19 cellular contexts compared by ENCODE assay signal in genomic region chr15:70632981-70633380, GRCh38.
A peak's percentile ranks its signal among the peaks of the same experiment; 100 is the strongest.
DNase-seq lines count a peak whose midpoint lies in the region; ATAC-seq, FAIRE-seq and TF ChIP-seq lines count a peak whose summit lies in the region.
"Had no signal": no experiment of that assay in that cellular context is flagged by ENCODE, and none has a peak within 500 bp of the region (broad histone marks: within the 10 kb centered on the region; RNA-seq: fewer than 3 reads in every experiment).

No MANE protein-coding gene starts in this region.

- peaks cover 4% of the 10 kb centered on the region; the same call in 2 of the 3 replicates for H3K36me3 Mint-ChIP-seq in GM23338 (ENCODE audit: low read depth)
- no peaks in the 10 kb centered on the region for H3K36me3 Mint-ChIP-seq in nephron (ENCODE audit: low read depth)
- H3K36me3 Mint-ChIP-seq in stimulated activated effector memory CD8-positive, alpha-beta T cell treated with anti-CD3 and anti-CD28 coated beads, Interleukin-12 subunit alpha, Interleukin-12 subunit beta, amount 100 ng/mL, for 72 hours, result no peaks in the 10 kb centered on the region
- H3K36me3 Mint-ChIP-seq: CD4-positive, alpha-beta memory T cell had no signal

- in situ Hi-C loops in GM13976 (cut with MboI; ENCODE audit: low sequenced_read_pairs, unreplicated experiment), result no loop called here

- 0 out of 2 replicates have a peak, but pooled peaks cover 6% of the 10 kb centered on the region for H3F3A ChIP-seq in GM23338 (replicated peaks; ENCODE audit: low read depth)

- FAIRE-seq in HTR-8/SVneo (lab: Jason Lieb, UNC), result no peak

- peaks cover 29% of the 10 kb centered on the region for H3K4me1 ChIP-seq in GM23338 (ENCODE audit: insufficient read depth)
- H3K4me1 ChIP-seq: uterus had no signal

- peak overlapping the region; percentile 33; the same call in 1 of the 2 replicates for H3K4me2 ChIP-seq in GM23338

- DNase-seq in GM23338 (ENCODE audit: low spot score) (peak; percentile 68), NB4 (ENCODE audit: low read depth) (peak; percentile 51), GM13976 (ENCODE audit: low spot score) (no peak), HTR-8/SVneo (ENCODE audit: insufficient read length, low spot score) (no peak)
- no peak for DNase-seq in stimulated activated effector memory CD8-positive, alpha-beta T cell treated with anti-CD3 and anti-CD28 coated beads, Interleukin-12 subunit alpha, Interleukin-12 subunit beta, amount 100 ng/mL, for 72 hours (ENCODE audit: low spot score in 2 of 2)
- DNase-seq: activated naive CD8-positive, alpha-beta T cell treated with anti-CD3 and anti-CD28 coated beads, Interleukin-2, amount 50 U/mL, for 24 hours; caudate nucleus; CD4-positive, alpha-beta memory T cell; effector CD8-positive, alpha-beta T cell; kidney glomerular epithelial cell; NCI-H2171; NK-92 treated with Interleukin-12 subunit alpha and Interleukin-12 subunit beta, amount 100 ng/mL, for 24 hours; uterus had no signal

- H3K27ac ChIP-seq in GM23338 (ENCODE audit: low read depth) (no peak overlapping the region), VCaP (peak overlapping the region; percentile 73)
- H3K27ac ChIP-seq: heart right ventricle, right atrium auricular region, uterus had no signal

- H4K20me1 ChIP-seq in GM23338 (replicated peaks; ENCODE audit: insufficient read depth), result no peaks in the 10 kb centered on the region

- H3K4me1 Mint-ChIP-seq in GM23338, result peaks cover 58% of the 10 kb centered on the region
- H3K4me1 Mint-ChIP-seq in nephron, result peaks cover 42% of the 10 kb centered on the region
- H3K4me1 Mint-ChIP-seq in stimulated activated effector memory CD8-positive, alpha-beta T cell treated with anti-CD3 and anti-CD28 coated beads, Interleukin-12 subunit alpha, Interleukin-12 subunit beta, amount 100 ng/mL, for 72 hours, result peaks cover 7% of the 10 kb centered on the region

- H3K27me3 ChIP-seq in GM23338 (ENCODE audit: insufficient read depth), result no peaks in the 10 kb centered on the region
- H3K27me3 ChIP-seq: heart right ventricle, right atrium auricular region, uterus had no signal

- H3K4me3 Mint-ChIP-seq in GM23338, result peak overlapping the region; percentile 14; the same call in 2 of the 3 replicates
- no peak overlapping the region for H3K4me3 Mint-ChIP-seq in nephron
- H3K4me3 Mint-ChIP-seq in stimulated activated effector memory CD8-positive, alpha-beta T cell treated with anti-CD3 and anti-CD28 coated beads, Interleukin-12 subunit alpha, Interleukin-12 subunit beta, amount 100 ng/mL, for 72 hours, result no peak overlapping the region
- H3K4me3 Mint-ChIP-seq: activated naive CD8-positive, alpha-beta T cell treated with anti-CD3 and anti-CD28 coated beads, Interleukin-2, amount 50 U/mL, for 24 hours; CD4-positive, alpha-beta memory T cell had no signal

- no peak for TF ChIP-seq CTCF in GM23338 (conservative IDR thresholded peaks at IDR 0.05; ENCODE audit: low read depth in 2 of 2)
- TF ChIP-seq CTCF in NB4 (IDR thresholded peaks at IDR 0.05; ENCODE audit: low read depth, low read length), result no peak
- no peak for TF ChIP-seq CTCF in VCaP (conservative IDR thresholded peaks at IDR 0.05)
- TF ChIP-seq CTCF in nephron (IDR thresholded peaks at IDR 0.05; ENCODE audit: unreplicated experiment in 3 of 3), result no peak
- no peak for TF ChIP-seq CTCF in GM13976 (IDR thresholded peaks at IDR 0.05; ENCODE audit: borderline replicate concordance, control extremely low read depth, extremely low read depth, insufficient read depth, missing control alignments)

- peak overlapping the region; percentile 49; the same call in 1 of the 2 replicates for H2AFZ ChIP-seq in GM23338

- peak overlapping the region; percentile 49; the same call in 1 of the 2 replicates for H3K27ac Mint-ChIP-seq in GM23338
- peak overlapping the region in 2 of 3 experiments; percentile 22 to 45 for H3K27ac Mint-ChIP-seq in nephron
- no peak overlapping the region for H3K27ac Mint-ChIP-seq in stimulated activated effector memory CD8-positive, alpha-beta T cell treated with anti-CD3 and anti-CD28 coated beads, Interleukin-12 subunit alpha, Interleukin-12 subunit beta, amount 100 ng/mL, for 72 hours
- H3K27ac Mint-ChIP-seq: activated naive CD8-positive, alpha-beta T cell treated with anti-CD3 and anti-CD28 coated beads, Interleukin-2, amount 50 U/mL, for 24 hours; activated T-helper 2 cell treated with anti-CD3 and anti-CD28 coated beads, Interferon-gamma antibody, Interleukin-2, Interleukin-4, amounts not matched to agents 10 μg/mL and 5 μg/mL and 100 μg/mL, durations not matched to agents 14 hours and 24 hours and 36 hours had no signal

- TF ChIP-seq POLR2A in NB4 (IDR thresholded peaks at IDR 0.05; ENCODE audit: extremely low read depth, insufficient read length), result no peak

- peaks cover 6% of the 10 kb centered on the region; the same call in 1 of the 2 replicates for H3K9me2 ChIP-seq in GM23338 (ENCODE audit: insufficient read depth)

- H3K27me3 Mint-ChIP-seq in GM23338 (ENCODE audit: insufficient read depth, low read depth, poor library complexity), result peaks cover 7% of the 10 kb centered on the region
- peaks cover 10% of the 10 kb centered on the region for H3K27me3 Mint-ChIP-seq in nephron (ENCODE audit: low read depth)

- H3K4me3 ChIP-seq in GM23338 (no peak overlapping the region), NB4 (ENCODE audit: low read depth, low read length) (no peak overlapping the region)
- H3K4me3 ChIP-seq: heart right ventricle, right atrium auricular region, uterus had no signal

- H3K36me3 ChIP-seq in GM23338 (ENCODE audit: insufficient read depth), result no peaks in the 10 kb centered on the region
- H3K36me3 ChIP-seq: heart right ventricle, right atrium auricular region, uterus had no signal

- no peaks in the 10 kb centered on the region; the same call in 2 of the 3 replicates for H3K9me3 Mint-ChIP-seq in GM23338
- H3K9me3 Mint-ChIP-seq in nephron, result no peaks in the 10 kb centered on the region
- no peaks in the 10 kb centered on the region for H3K9me3 Mint-ChIP-seq in stimulated activated effector memory CD8-positive, alpha-beta T cell treated with anti-CD3 and anti-CD28 coated beads, Interleukin-12 subunit alpha, Interleukin-12 subunit beta, amount 100 ng/mL, for 72 hours
- H3K9me3 Mint-ChIP-seq: activated naive CD8-positive, alpha-beta T cell treated with anti-CD3 and anti-CD28 coated beads, Interleukin-2, amount 50 U/mL, for 24 hours; activated T-helper 2 cell treated with anti-CD3 and anti-CD28 coated beads, Interferon-gamma antibody, Interleukin-2, Interleukin-4, amounts not matched to agents 10 μg/mL and 5 μg/mL and 100 μg/mL, durations not matched to agents 14 hours and 24 hours and 36 hours; CD4-positive, alpha-beta memory T cell had no signal

- peak; percentile 84 for ATAC-seq in GM23338
- ATAC-seq in HG02623 (IDR thresholded peaks at IDR 0.05; ENCODE audit: unreplicated experiment), result no peak
- ATAC-seq in stimulated activated effector memory CD8-positive, alpha-beta T cell treated with anti-CD3 and anti-CD28 coated beads, Interleukin-12 subunit alpha, Interleukin-12 subunit beta, amount 100 ng/mL, for 72 hours, result no peak
- ATAC-seq: activated naive CD8-positive, alpha-beta T cell treated with anti-CD3 and anti-CD28 coated beads, Interleukin-2, amount 50 U/mL, for 24 hours had no signal

- H3K79me2 ChIP-seq in GM23338 (replicated peaks; ENCODE audit: insufficient read depth), result no peaks in the 10 kb centered on the region

TF ChIP-seq in GM23338, 12 proteins besides CTCF, POLR2A, EP300 and RAD21 (continues in another document):
- TF ChIP-seq ETS1 (IDR thresholded peaks at IDR 0.05), result no peak
- TF ChIP-seq JUNB (IDR thresholded peaks at IDR 0.05; ENCODE audit: unreplicated experiment), result no peak
- TF ChIP-seq CREB1 (CRISPR knock-in tag; IDR thresholded peaks at IDR 0.05; ENCODE audit: low read depth), result no peak
- TF ChIP-seq NANOG (IDR thresholded peaks at IDR 0.05; ENCODE audit: borderline replicate concordance), result no peak
- no peak for TF ChIP-seq REST (IDR thresholded peaks at IDR 0.05; ENCODE audit: unreplicated experiment)
- TF ChIP-seq ZNF331 (CRISPR knock-in tag; IDR thresholded peaks at IDR 0.05; ENCODE audit: low read depth), result no peak

Comparison
In these comparisons a context has a peak if more than half of its experiments do, and no peak if none do; other contexts are left out.
1. DNase-seq: peak in GM23338 (single experiment) and NB4 (single experiment); none in GM13976 (single experiment), HTR-8/SVneo (single experiment) and stimulated activated effector memory CD8-positive, alpha-beta T cell treated with anti-CD3 and anti-CD28 coated beads, Interleukin-12 subunit alpha, Interleukin-12 subunit beta, amount 100 ng/mL, for 72 hours (0 of 2).